ENCODE assay signal across 19 cellular contexts in genomic region chr17:7056386-7056785, GRCh38.
A peak's percentile ranks its signal among the peaks of the same experiment; 100 is the strongest.
DNase-seq lines count a peak whose midpoint lies in the region; ATAC-seq and TF ChIP-seq lines count a peak whose summit lies in the region.
"Had no signal": no experiment of that assay in that cellular context is flagged by ENCODE, and none has a peak within 500 bp of the region (broad histone marks: within the 10 kb centered on the region; RNA-seq: fewer than 3 reads in every experiment).

No MANE protein-coding gene starts in this region.

- in situ Hi-C loops in astrocyte of the cerebellum (cut with HindIII; ENCODE audit: low sequenced_read_pairs) = no loop called here

- no peaks in the 10 kb centered on the region for H4K20me1 ChIP-seq in Loucy (ENCODE audit: insufficient read depth, low read length, poor library complexity, severe bottlenecking)

- H3K27me3 ChIP-seq in Loucy (ENCODE audit: insufficient read depth, low read length, poor library complexity, severe bottlenecking) = no peaks in the 10 kb centered on the region
- H3K27me3 ChIP-seq: uterus had no signal

- DNase-seq in EH (ENCODE audit: low read depth) (peak; percentile 40), astrocyte of the cerebellum (ENCODE audit: low read depth) (peak; percentile 48), kidney tubule cell (ENCODE audit: low spot score) (peak; percentile 53), NCI-H1694 treated with DMSO at 0.1 percent for 48 hours (lab: John Stamatoyannopoulos, UW) (no peak)
- DNase-seq: activated CD4-positive, alpha-beta T cell treated with anti-CD3 and anti-CD28 coated beads, Interleukin-2, amount 50 U/mL, for 1 hour; CD8-positive, alpha-beta memory T cell; glutamatergic neuron; MV-4-11; naive thymus-derived CD4-positive, alpha-beta T cell; NCI-H187; NCI-H226; stimulated activated CD4-positive, alpha-beta T cell treated with anti-CD3 and anti-CD28 coated beads, Interleukin-2, amount 100 ng/mL, for 48 hours; stimulated activated naive B cell treated with anti-CD40 and anti-IgM and Interleukin-4, amounts not matched to agents 10 μg/mL and 1 μg/mL and 100 μg/mL, for 72 hours; T-helper 2 cell; uterus had no signal

- H3F3A ChIP-seq in Loucy (ENCODE audit: low read depth) = no peaks in the 10 kb centered on the region

- no peak for TF ChIP-seq CTCF in Loucy (conservative IDR thresholded peaks at IDR 0.05; ENCODE audit: low read length)
- no peak for TF ChIP-seq CTCF in astrocyte of the cerebellum (IDR thresholded peaks at IDR 0.05; ENCODE audit: low read depth, low read length, missing control alignments)

- H3K4me1 ChIP-seq in Loucy (ENCODE audit: insufficient read depth, low read length, poor library complexity, severe bottlenecking) = no peaks in the 10 kb centered on the region
- H3K4me1 ChIP-seq: uterus had no signal

- no peaks in the 10 kb centered on the region for H3K36me3 ChIP-seq in Loucy (ENCODE audit: insufficient read depth, low read length)
- H3K36me3 ChIP-seq: uterus had no signal

- no peaks in the 10 kb centered on the region for H3K9me2 ChIP-seq in Loucy (replicated peaks; ENCODE audit: low read depth, low read length)

- 0 out of 2 replicates have a peak overlapping the region, but pooled peaks have one; percentile 23 for H2AFZ ChIP-seq in Loucy (ENCODE audit: low read length)

- ATAC-seq in GM18870 (IDR thresholded peaks at IDR 0.05; ENCODE audit: unreplicated experiment) = no peak
- no peak for ATAC-seq in GM21717 (IDR thresholded peaks at IDR 0.05; ENCODE audit: unreplicated experiment)
- ATAC-seq in GM19455 (IDR thresholded peaks at IDR 0.05; ENCODE audit: unreplicated experiment) = no peak
- ATAC-seq: naive thymus-derived CD4-positive, alpha-beta T cell; stimulated activated naive B cell treated with anti-CD40 and anti-IgM and Interleukin-4, amounts not matched to agents 10 μg/mL and 1 μg/mL and 100 μg/mL, for 72 hours had no signal

- no peak overlapping the region for H3K9ac ChIP-seq in Loucy (ENCODE audit: low read depth, low read length, poor library complexity, severe bottlenecking)

- H3K79me2 ChIP-seq in Loucy (ENCODE audit: insufficient read depth, low read length) = no peaks in the 10 kb centered on the region

- H3K4me3 ChIP-seq in Loucy (ENCODE audit: low read length, poor library complexity, severe bottlenecking) = no peak overlapping the region
- no peak overlapping the region for H3K4me3 ChIP-seq in astrocyte of the cerebellum (ENCODE audit: low read depth, low read length)
- H3K4me3 ChIP-seq: uterus had no signal

- no peaks in the 10 kb centered on the region for H3K9me3 ChIP-seq in Loucy (ENCODE audit: insufficient read depth, low read depth, low read length)
- H3K9me3 ChIP-seq: uterus had no signal

- no peak overlapping the region for H3K4me2 ChIP-seq in Loucy (ENCODE audit: low read depth, low read length, poor library complexity, severe bottlenecking)
